29 cellular contexts compared by ENCODE assay signal in the genomic region with DNA sequence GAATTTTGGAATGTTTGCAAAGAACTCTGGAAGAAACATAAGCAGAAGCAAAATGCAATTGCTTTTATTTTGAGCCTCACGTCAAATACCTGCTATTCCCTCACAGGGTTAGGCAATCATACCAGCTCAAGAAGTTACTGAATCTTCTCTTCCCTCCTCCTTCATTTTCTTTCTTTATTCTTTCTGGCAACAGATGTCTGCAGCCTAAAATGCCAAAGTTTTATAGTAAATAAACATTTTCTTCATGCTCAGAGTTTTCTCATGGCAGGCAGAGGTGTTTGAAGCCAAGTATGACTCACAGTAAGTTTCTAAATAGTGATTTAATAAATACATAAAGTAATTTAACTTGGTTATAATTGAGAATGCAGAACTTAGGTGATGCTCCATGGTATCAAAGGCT.
"Had no signal": no experiment of that assay in that cellular context is flagged by ENCODE, and none has a peak within 500 bp of the region (broad histone marks: within the 10 kb centered on the region; RNA-seq: fewer than 3 reads in every experiment).

No MANE protein-coding gene starts in this region.

- H3K4me3 ChIP-seq: adrenal gland, ascending aorta, heart left ventricle, pancreas, prostate gland, skin epidermis, uterus had no signal

- DNase-seq: activated CD4-positive, alpha-beta T cell treated with anti-CD3 and anti-CD28 coated beads for 48 hours; activated CD4-positive, alpha-beta T cell treated with anti-CD3 and anti-CD28 coated beads, Interleukin-2, amount 50 U/mL, for 48 hours; activated CD8-positive, alpha-beta memory T cell treated with anti-CD3 and anti-CD28 coated beads for 24 hours; activated effector memory CD4-positive, alpha-beta T cell treated with Interleukin-2 at 50 U/mL for 16 hours; activated naive CD4-positive, alpha-beta T cell treated with Interleukin-2 at 50 U/mL for 16 hours; adrenal gland; brain microvascular endothelial cell; caudate nucleus; endodermal cell; foreskin keratinocyte; heart left ventricle; hypothalamus; immature natural killer cell; naive B cell; nephron progenitor cell; pancreas; retina; stimulated activated CD4-positive, alpha-beta T cell treated with anti-CD3 and anti-CD28 coated beads, Interleukin-12 subunit alpha, Interleukin-12 subunit beta, amount 100 ng/mL, for 4 hours; stimulated activated CD4-positive, alpha-beta T cell treated with anti-CD3 and anti-CD28 coated beads, Interleukin-4, amount 100 ng/mL, for 24 hours; substantia nigra; uterus had no signal

- H3K27ac ChIP-seq: adrenal gland, ascending aorta, brain microvascular endothelial cell, foreskin keratinocyte, heart left ventricle, neutrophil, pancreas, prostate gland, uterus had no signal

- FAIRE-seq: pancreas had no signal

- H3K9me3 ChIP-seq: adrenal gland, ascending aorta, heart left ventricle, neutrophil, pancreas, prostate gland, uterus had no signal

- H3K36me3 ChIP-seq: adrenal gland, ascending aorta, brain microvascular endothelial cell, heart left ventricle, neutrophil, pancreas, prostate gland, uterus had no signal

- H3K4me1 ChIP-seq: ascending aorta, foreskin keratinocyte, pancreas, prostate gland, uterus had no signal

- ATAC-seq: activated CD4-positive, CD25-positive, alpha-beta regulatory T cell treated with anti-CD3 and anti-CD28 coated beads, Interleukin-2, amount 50 U/mL, for 24 hours; esophagus mucosa; foreskin keratinocyte; heart left ventricle; pancreas; sciatic nerve; stimulated activated effector memory CD8-positive, alpha-beta T cell treated with anti-CD3 and anti-CD28 coated beads, Interleukin-12 subunit alpha, Interleukin-12 subunit beta, amount 100 ng/mL, for 72 hours had no signal

- H3K27me3 ChIP-seq: adrenal gland, ascending aorta, brain microvascular endothelial cell, heart left ventricle, neutrophil, pancreas, uterus had no signal
